In genomic region chr1:107874221-107874620, GRCh38 we compare ENCODE assay signal across 16 cellular contexts.
"Had no signal": no experiment of that assay in that cellular context is flagged by ENCODE, and none has a peak within 500 bp of the region (broad histone marks: within the 10 kb centered on the region; RNA-seq: fewer than 3 reads in every experiment).

No MANE protein-coding gene starts in this region.

- H3K9me3 ChIP-seq: gastrocnemius medialis, prostate gland, right lobe of liver had no signal

- H3K27ac Mint-ChIP-seq: activated CD4-positive, alpha-beta T cell treated with anti-CD3 and anti-CD28 coated beads, Interleukin-2, amount 10 ng/mL, durations not matched to agents 7 days and 5 days; activated naive CD4-positive, alpha-beta T cell treated with anti-CD3 and anti-CD28 coated beads, Interleukin-2, amount 10 ng/mL, durations not matched to agents 7 days and 5 days; T-helper 1 cell treated with Interleukin-12 subunit alpha and Interleukin-12 subunit beta and Interleukin-4 antibody, amounts not matched to agents 30 μg/mL and 1 μg/mL, for 36 hours had no signal

- H3K27ac ChIP-seq: esophagus muscularis mucosa, gastrocnemius medialis, prostate gland, right lobe of liver had no signal

- H3K36me3 ChIP-seq: esophagus muscularis mucosa, gastrocnemius medialis, prostate gland, right lobe of liver, spleen had no signal

- H3K27me3 Mint-ChIP-seq: activated CD4-positive, alpha-beta T cell treated with anti-CD3 and anti-CD28 coated beads, Interleukin-2, amount 10 ng/mL, durations not matched to agents 7 days and 5 days; activated naive CD4-positive, alpha-beta T cell treated with anti-CD3 and anti-CD28 coated beads, Interleukin-2, amount 10 ng/mL, durations not matched to agents 7 days and 5 days; naive thymus-derived CD4-positive, alpha-beta T cell; stimulated activated naive B cell treated with anti-CD40 and anti-IgM and Interleukin-4, amounts not matched to agents 10 μg/mL and 1 μg/mL and 100 μg/mL, for 72 hours had no signal

- H3K4me3 ChIP-seq: esophagus muscularis mucosa, gastrocnemius medialis, prostate gland, right lobe of liver had no signal

- DNase-seq: activated CD4-positive, alpha-beta T cell treated with anti-CD3 and anti-CD28 coated beads, Interleukin-2, amount 10 ng/mL, durations not matched to agents 7 days and 5 days; activated CD4-positive, CD25-positive, alpha-beta regulatory T cell; activated CD8-positive, alpha-beta memory T cell treated with anti-CD3 and anti-CD28 coated beads for 24 hours; activated naive CD4-positive, alpha-beta T cell treated with anti-CD3 and anti-CD28 coated beads, Interleukin-2, amount 10 ng/mL, durations not matched to agents 7 days and 5 days; gastrocnemius medialis; midbrain; naive thymus-derived CD4-positive, alpha-beta T cell; occipital lobe; right lobe of liver; spleen; stimulated activated CD4-positive, alpha-beta T cell treated with anti-CD3 and anti-CD28 coated beads, Interleukin-1b, Interleukin-23, amount 100 ng/mL, for 48 hours; stimulated activated naive B cell treated with anti-CD40 and anti-IgM and Interleukin-4, amounts not matched to agents 10 μg/mL and 1 μg/mL and 100 μg/mL, for 72 hours; trophoblast cell had no signal

- H3K4me1 ChIP-seq: prostate gland, right lobe of liver had no signal

- H3K36me3 Mint-ChIP-seq: activated naive CD4-positive, alpha-beta T cell treated with anti-CD3 and anti-CD28 coated beads, Interleukin-2, amount 10 ng/mL, durations not matched to agents 7 days and 5 days had no signal

- ATAC-seq: gastrocnemius medialis; naive thymus-derived CD4-positive, alpha-beta T cell; right lobe of liver; stimulated activated naive B cell treated with anti-CD40 and anti-IgM and Interleukin-4, amounts not matched to agents 10 μg/mL and 1 μg/mL and 100 μg/mL, for 72 hours had no signal

- H3K4me3 Mint-ChIP-seq: activated CD4-positive, alpha-beta T cell treated with anti-CD3 and anti-CD28 coated beads, Interleukin-2, amount 10 ng/mL, durations not matched to agents 7 days and 5 days; activated naive CD4-positive, alpha-beta T cell treated with anti-CD3 and anti-CD28 coated beads, Interleukin-2, amount 10 ng/mL, durations not matched to agents 7 days and 5 days; naive thymus-derived CD4-positive, alpha-beta T cell; T-helper 1 cell treated with Interleukin-12 subunit alpha and Interleukin-12 subunit beta and Interleukin-4 antibody, amounts not matched to agents 30 μg/mL and 1 μg/mL, for 36 hours had no signal

- H3K27me3 ChIP-seq: esophagus muscularis mucosa, gastrocnemius medialis, right lobe of liver, spleen had no signal
